34 cellular contexts compared by ENCODE assay signal in genomic region chr5:56971275-56971674, GRCh38.
"Had no signal": no experiment of that assay in that cellular context is flagged by ENCODE, and none has a peak within 500 bp of the region (broad histone marks: within the 10 kb centered on the region; RNA-seq: fewer than 3 reads in every experiment).

No MANE protein-coding gene starts in this region.

- H3K36me3 ChIP-seq: MG63 had no signal

- DNase-seq: Karpas-422, Kasumi-1, MG63, MM.1S, MV-4-11, NCI-H1048, NCI-H1092, NCI-H1092 treated with DMSO at 0.1 percent for 48 hours, NCI-H1105, NCI-H1105 treated with DMSO at 0.1 percent for 48 hours, NCI-H1417 treated with DMSO at 0.1 percent for 48 hours, NCI-H1436, NCI-H1436 treated with DMSO at 0.1 percent for 48 hours, NCI-H146, NCI-H1694, NCI-H1694 treated with DMSO at 0.1 percent for 48 hours, NCI-H187, NCI-H187 treated with DMSO at 0.1 percent for 48 hours, NCI-H1930, NCI-H2029, NCI-H2029 treated with DMSO at 0.1 percent for 48 hours, NCI-H2081, NCI-H2081 treated with DMSO at 0.1 percent for 48 hours, NCI-H2107, NCI-H2171, NCI-H2171 treated with DMSO at 0.1 percent for 48 hours, NCI-H2227 treated with DMSO at 0.1 percent for 48 hours, NCI-H226, NCI-H345, NCI-H446, NCI-H446 treated with DMSO at 0.1 percent for 48 hours, NCI-H510A, NCI-H510A treated with DMSO at 0.1 percent for 48 hours, NCI-H524 had no signal

- H3K9me3 ChIP-seq: MG63 had no signal

- H3K4me3 ChIP-seq: MG63 had no signal
